9 cellular contexts compared by ENCODE assay signal in genomic region chr7:30799206-30799975, GRCh38. TPM values are rescaled to one million over a fixed set of nuclear protein-coding genes. Genes with fewer than 3 reads are reported as not detected.
DNase-seq lines count a peak whose midpoint lies in the region; ATAC-seq and TF ChIP-seq lines count a peak whose summit lies in the region.
"Had no signal": no experiment of that assay in that cellular context is flagged by ENCODE, and none has a peak within 500 bp of the region (broad histone marks: within the 10 kb centered on the region; RNA-seq: fewer than 3 reads in every experiment).

No MANE protein-coding gene starts in this region.

- H3K36me3 Mint-ChIP-seq in Calu3 (ENCODE audit: insufficient read depth, unreplicated experiment): no peaks in the 10 kb centered on the region

- H3K9me3 Mint-ChIP-seq in Calu3 (ENCODE audit: low read depth, unreplicated experiment): peaks cover 4% of the 10 kb centered on the region

- peak overlapping the region; percentile 11 to 70 for H3K27ac ChIP-seq in breast epithelium

- intact Hi-C loops in Calu3 (cut with micrococcal nuclease; ENCODE audit: unreplicated experiment): no loop called here
- intact Hi-C loops in breast epithelium (cut with DNase I; ENCODE audit: low total_unique reads): loop anchor here (10.0 kb wide), 1 partner anchor 1945 kb away; no protein-coding TSS in a partner anchor

- DNase-seq in Calu3 (no peak), breast epithelium (ENCODE audit: low spot score in 2 of 2) (no peak), renal cortical epithelial cell (ENCODE audit: low read depth) (peak; percentile 96), iPS-NIHi11 (ENCODE audit: low spot score) (no peak), D341Med (ENCODE audit: low spot score) (no peak)
- DNase-seq in effector CD4-positive, alpha-beta T cell: no peak

- H3K36me3 ChIP-seq in breast epithelium: no peaks in the 10 kb centered on the region

- H3K27ac Mint-ChIP-seq in Calu3 (ENCODE audit: unreplicated experiment): peak overlapping the region; percentile 30

- H3K4me1 ChIP-seq in breast epithelium: peaks cover 7 to 8% of the 10 kb centered on the region in 2 donors

- no peak overlapping the region for H3K4me3 Mint-ChIP-seq in Calu3 (ENCODE audit: low read depth, unreplicated experiment)

- H3K27me3 ChIP-seq in breast epithelium: no peaks in the 10 kb centered on the region

- BruUV-seq in Calu3 (replicated peaks; lab: Mats Ljungman, UMichigan): no TSS peak

- peaks cover 58% of the 10 kb centered on the region for H3K4me1 Mint-ChIP-seq in Calu3 (ENCODE audit: low read depth, unreplicated experiment)

- peak; percentile 80 for ATAC-seq in GM19467 (IDR thresholded peaks at IDR 0.05; ENCODE audit: unreplicated experiment)
- ATAC-seq in HG03439 (IDR thresholded peaks at IDR 0.05; ENCODE audit: unreplicated experiment): peak; percentile 75

- no peak for TF ChIP-seq POLR2A in breast epithelium (IDR thresholded peaks at IDR 0.05)

- H3K4me3 ChIP-seq in breast epithelium: no peak overlapping the region
- H3K4me3 ChIP-seq: dorsolateral prefrontal cortex had no signal

- CTCF ChIA-PET in Calu3 (lab: Charles Lee): interaction anchor here (0.7 to 2.0 kb wide), 9 partner anchors 8 to 1851 kb away, joined by 3 to 9 read pairs (median 4); no protein-coding TSS in a partner anchor

- H3K27me3 Mint-ChIP-seq in Calu3 (ENCODE audit: unreplicated experiment): no peaks in the 10 kb centered on the region

- no peak for TF ChIP-seq CTCF in Calu3 (IDR thresholded peaks at IDR 0.05; ENCODE audit: unreplicated experiment)
- no peak for TF ChIP-seq CTCF in breast epithelium (IDR thresholded peaks at IDR 0.05)

- no peaks in the 10 kb centered on the region for H3K9me3 ChIP-seq in breast epithelium

RNA-seq across cellular contexts. Expression of gene MINDY4, which starts 28.2 kb away (rescaled TPM):
- 12.4 and 14.0 TPM in 2 replicates for total RNA-seq in Calu3 (2022)
- total RNA-seq in breast epithelium: 10 to 100 TPM in 2 of 3 donors, 1 to 10 TPM in 1; 5.6 to 14.9 (median 13.8) TPM
- 3.3 and 8.8 TPM in 2 replicates for total RNA-seq in renal cortical epithelial cell

RNA-seq across cellular contexts. Expression of gene INMT, which starts 47.5 kb away (rescaled TPM):
- not detected in 2 replicates for total RNA-seq in Calu3 (2022)
- total RNA-seq in breast epithelium: 10 to 100 TPM in 2 of 3 donors, 1 to 10 TPM in 1; 7.8 to 66.7 (median 26.2) TPM
- total RNA-seq in renal cortical epithelial cell: not detected in 2 replicates
